Comparison of ENCODE assay signal across 33 cellular contexts in the genomic region with DNA sequence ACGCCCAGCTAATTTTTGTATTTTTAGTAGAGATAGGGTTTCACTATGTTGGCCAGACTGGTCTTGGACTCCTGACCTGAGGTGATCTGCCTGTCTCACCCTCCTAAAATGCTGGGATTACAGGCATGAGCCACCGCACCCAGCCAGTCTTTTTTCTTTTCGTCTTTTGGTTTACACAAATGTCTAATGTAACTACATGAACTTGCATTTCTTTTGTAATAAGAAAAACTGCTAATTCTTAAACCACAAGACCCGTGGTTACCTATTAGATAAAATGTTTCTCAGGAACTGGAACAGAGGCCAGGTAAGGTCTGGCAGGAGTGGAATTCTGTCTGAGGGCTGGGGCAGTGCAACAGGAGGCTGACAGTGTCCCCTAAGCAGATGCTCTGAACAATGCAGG. TPM values are rescaled to one million over a fixed set of nuclear protein-coding genes. Genes with fewer than 3 reads are reported as not detected.
"Had no signal": no experiment of that assay in that cellular context is flagged by ENCODE, and none has a peak within 500 bp of the region (broad histone marks: within the 10 kb centered on the region; RNA-seq: fewer than 3 reads in every experiment).

No MANE protein-coding gene starts in this region.

- H3K4me3 Mint-ChIP-seq: mesothelial cell of epicardium; naive B cell; natural killer cell; stimulated activated memory B cell treated with anti-CD40 and anti-IgM and Interleukin-4, amounts not matched to agents 10 μg/mL and 1 μg/mL and 100 μg/mL, for 72 hours; stimulated activated naive CD8-positive, alpha-beta T cell treated with anti-CD3 and anti-CD28 coated beads, Interleukin-15, amount 100 ng/mL, for 72 hours had no signal

- H3K9me3 ChIP-seq: left lung, lower lobe of right lung, ovary, prostate gland, sigmoid colon, spleen, tibial nerve, upper lobe of left lung, vagina had no signal

- H3K4me3 ChIP-seq: left lung, lower lobe of right lung, ovary, prostate gland, sigmoid colon, spleen, tibial nerve, upper lobe of left lung, vagina had no signal

- H3K27ac Mint-ChIP-seq: mesothelial cell of epicardium; natural killer cell; stimulated activated memory B cell treated with anti-CD40 and anti-IgM and Interleukin-4, amounts not matched to agents 10 μg/mL and 1 μg/mL and 100 μg/mL, for 72 hours had no signal

- H3K4me1 Mint-ChIP-seq: naive B cell; stimulated activated memory B cell treated with anti-CD40 and anti-IgM and Interleukin-4, amounts not matched to agents 10 μg/mL and 1 μg/mL and 100 μg/mL, for 72 hours had no signal

- H3K4me1 ChIP-seq: left lung, lower lobe of right lung, prostate gland, sigmoid colon, spleen, tibial nerve, upper lobe of left lung, vagina had no signal

- H3K36me3 ChIP-seq: left lung, lower lobe of right lung, ovary, prostate gland, sigmoid colon, spleen, tibial nerve, upper lobe of left lung, vagina had no signal

- DNase-seq: hippocampal formation; kidney; left colon; left lung; lower lobe of right lung; mammary epithelial cell; mesenchymal stem cell; naive B cell; natural killer cell; ovary; posterior cingulate gyrus; retina; right cardiac atrium; sigmoid colon; small intestine; spleen; stimulated activated CD4-positive, alpha-beta T cell treated with anti-CD3 and anti-CD28 coated beads, Interleukin-4, amount 100 ng/mL, for 24 hours; stimulated activated naive CD4-positive, alpha-beta T cell treated with Interleukin-2 at 50 U/mL for 16 hours; stimulated activated naive CD8-positive, alpha-beta T cell treated with anti-CD3 and anti-CD28 coated beads, Interleukin-15, amount 100 ng/mL, for 72 hours; substantia nigra; upper lobe of left lung had no signal

- H3K27ac ChIP-seq: left lung, lower lobe of right lung, ovary, prostate gland, sigmoid colon, spleen, tibial nerve, upper lobe of left lung, vagina had no signal

- H3K9me3 Mint-ChIP-seq: mesothelial cell of epicardium; natural killer cell; stimulated activated memory B cell treated with anti-CD40 and anti-IgM and Interleukin-4, amounts not matched to agents 10 μg/mL and 1 μg/mL and 100 μg/mL, for 72 hours; stimulated activated naive CD8-positive, alpha-beta T cell treated with anti-CD3 and anti-CD28 coated beads, Interleukin-15, amount 100 ng/mL, for 72 hours had no signal

- ATAC-seq: left colon; left lung; lower lobe of right lung; natural killer cell; right cardiac atrium; stimulated activated memory B cell treated with anti-CD40 and anti-IgM and Interleukin-4, amounts not matched to agents 10 μg/mL and 1 μg/mL and 100 μg/mL, for 72 hours; stimulated activated naive CD8-positive, alpha-beta T cell treated with anti-CD3 and anti-CD28 coated beads, Interleukin-15, amount 100 ng/mL, for 72 hours had no signal

- H3K27me3 ChIP-seq: left lung, ovary, sigmoid colon, tibial nerve, upper lobe of left lung, vagina had no signal

- H3K36me3 Mint-ChIP-seq: mesothelial cell of epicardium; naive B cell; natural killer cell; stimulated activated memory B cell treated with anti-CD40 and anti-IgM and Interleukin-4, amounts not matched to agents 10 μg/mL and 1 μg/mL and 100 μg/mL, for 72 hours had no signal

RNA-seq across cellular contexts. Expression of a gene that starts 32.7 kb away (rescaled TPM):
- total RNA-seq: kidney, left colon, liver, mammary epithelial cell, mesothelial cell of epicardium, mononuclear cell, natural killer cell, omental fat pad, right cardiac atrium, sigmoid colon, spleen, temporal lobe, tibial nerve, urinary bladder, vagina had no signal
- polyA plus RNA-seq: liver, mammary epithelial cell, neural cell, right cardiac atrium, sigmoid colon, small intestine, spleen, thymus, urinary bladder had no signal
